8 cellular contexts compared by ENCODE assay signal in genomic region chr3:42012935-42013651, GRCh38. TPM values are rescaled to one million over a fixed set of nuclear protein-coding genes. Genes with fewer than 3 reads are reported as not detected.
DNase-seq lines count a peak whose midpoint lies in the region; ATAC-seq and TF ChIP-seq lines count a peak whose summit lies in the region.

No MANE protein-coding gene starts in this region.

- whole genome bisulfite sequencing in HUES64: under 1% methylated on average over 51 of the region's 51 CpGs

- H3K27me3 ChIP-seq in HUES64 (ENCODE audit: insufficient read depth, low read length) (peaks cover 8% of the 10 kb centered on the region), right atrium auricular region (no peaks in the 10 kb centered on the region), uterus (no peaks in the 10 kb centered on the region)

- ATAC-seq in GM21423 (IDR thresholded peaks at IDR 0.05; ENCODE audit: unreplicated experiment): peak; percentile 67

- H3K36me3 ChIP-seq in HUES64 (ENCODE audit: insufficient read depth, low read length) (no peaks in the 10 kb centered on the region), right atrium auricular region (no peaks in the 10 kb centered on the region), uterus (no peaks in the 10 kb centered on the region)

- H3K9me3 ChIP-seq in HUES64 (ENCODE audit: insufficient read depth, low read depth, low read length) (no peaks in the 10 kb centered on the region), right atrium auricular region (no peaks in the 10 kb centered on the region), uterus (no peaks in the 10 kb centered on the region)

- peaks cover 12% of the 10 kb centered on the region for H3K4me1 ChIP-seq in HUES64 (ENCODE audit: insufficient read depth, low read length)
- H3K4me1 ChIP-seq in right atrium auricular region: peaks cover 0 to 34% of the 10 kb centered on the region in 2 donors
- H3K4me1 ChIP-seq in uterus: no peaks in the 10 kb centered on the region

- H3K27ac ChIP-seq in HUES64 (ENCODE audit: low read depth, low read length): peak overlapping the region; percentile 55; the same call in 1 of the 2 replicates
- peak overlapping the region; percentile 91 to 96 for H3K27ac ChIP-seq in right atrium auricular region
- H3K27ac ChIP-seq in uterus: peak overlapping the region; percentile 86 to 91

- peak overlapping the region; percentile 91 for H3K4me3 ChIP-seq in HUES64 (ENCODE audit: low read length)
- H3K4me3 ChIP-seq in right atrium auricular region: peak overlapping the region; percentile 88 to 94
- peak overlapping the region; percentile 44 to 98 for H3K4me3 ChIP-seq in uterus

- DNase-seq in EH (ENCODE audit: low read depth) (peak; percentile 68), T follicular helper cell (ENCODE audit: low read depth) (peak; percentile 58), amniotic epithelial cell (ENCODE audit: low read depth) (peak; percentile 55), right atrium auricular region (ENCODE audit: low spot score) (no peak), putamen (ENCODE audit: low spot score) (peak; percentile 65), uterus (peak; percentile 56 to 65)

- peak overlapping the region; percentile 67 for H3K9ac ChIP-seq in HUES64 (ENCODE audit: low read depth, low read length)

- TF ChIP-seq POLR2A in uterus (IDR thresholded peaks at IDR 0.05): no peak

- TF ChIP-seq CTCF in right atrium auricular region (IDR thresholded peaks at IDR 0.05) (peak in 1 of 2 donors; percentile 17), uterus (IDR thresholded peaks at IDR 0.05) (peak in 2 of 4 experiments; percentile 8 to 23)

- intact Hi-C loops in uterus (cut with DNase I; ENCODE audit: low total_unique reads): no loop called here

RNA-seq across cellular contexts. Expression of gene ULK4, which starts 51.2 kb away (rescaled TPM):
- polyA plus RNA-seq in HUES64 (2013, experiment 1 of 2): 2.4 TPM
- polyA plus RNA-seq in HUES64 (2013, experiment 2 of 2): 4.4 TPM
- total RNA-seq in right atrium auricular region: 10 to 100 TPM in 1 of 2 donors, 1 to 10 TPM in 1; 7.1 to 10.1 TPM
- total RNA-seq in uterus: 100 to 1,000 TPM in 1 of 4 donors, 10 to 100 TPM in 2, 1 to 10 TPM in 1; 8.7 to 118 (median 26.1) TPM
